8 cellular contexts compared by ENCODE assay signal in the genomic region with DNA sequence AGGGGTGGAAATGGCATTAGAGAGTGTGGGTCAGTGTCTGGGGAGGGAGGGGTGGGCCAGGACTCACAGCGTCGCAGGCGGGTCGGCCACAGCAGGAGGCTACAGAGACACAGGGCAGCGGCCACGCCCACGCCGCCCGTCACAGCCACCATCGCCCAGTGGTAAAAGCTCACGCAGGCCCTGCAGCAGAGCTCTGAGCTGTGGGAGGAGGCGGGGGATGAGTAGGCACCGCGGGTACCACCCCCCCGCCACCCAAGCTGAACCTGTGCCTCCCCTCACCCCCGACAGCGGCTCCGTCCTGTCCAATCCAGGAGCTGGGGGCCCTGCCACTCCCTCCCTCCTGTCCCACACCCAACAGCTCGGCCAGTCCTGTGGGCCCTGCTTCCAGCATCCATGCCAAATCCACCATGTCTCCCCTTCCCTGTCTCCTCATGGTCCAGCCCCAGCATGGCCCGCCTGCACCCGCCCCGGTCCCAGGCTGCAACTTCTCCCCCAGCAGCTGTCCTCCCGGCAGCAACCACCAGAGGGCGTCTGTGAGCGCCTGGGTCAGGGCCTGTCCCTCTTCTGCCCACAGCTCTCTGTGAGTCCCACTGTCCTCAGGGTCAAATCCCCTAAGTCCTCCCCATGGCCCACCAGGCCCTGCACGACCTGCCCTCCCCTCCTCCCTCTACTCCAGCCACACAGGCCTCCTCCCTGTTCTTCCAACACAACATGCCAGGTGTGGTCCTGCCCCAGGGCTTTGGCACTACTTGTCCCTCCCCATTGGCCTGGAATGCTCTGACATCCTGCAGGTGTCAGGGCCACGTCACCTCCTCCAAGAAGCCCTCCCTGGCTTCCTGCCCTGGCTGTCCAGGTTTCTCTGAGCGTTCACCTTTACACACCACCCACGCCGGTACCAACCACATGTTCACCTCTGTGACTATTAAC. TPM values are rescaled to one million over a fixed set of nuclear protein-coding genes. Genes with fewer than 3 reads are reported as not detected.
DNase-seq lines count a peak whose midpoint lies in the region; ATAC-seq and TF ChIP-seq lines count a peak whose summit lies in the region.

No MANE protein-coding gene starts in this region.

- ATAC-seq in GM21825 (IDR thresholded peaks at IDR 0.05; ENCODE audit: unreplicated experiment) (no peak), GM19452 (IDR thresholded peaks at IDR 0.05; ENCODE audit: unreplicated experiment) (no peak)

- TF ChIP-seq CTCF in GM12874 (IDR thresholded peaks at IDR 0.05; ENCODE audit: insufficient read depth, low read depth, low read length) = peak; percentile 98

- DNase-seq in NCI-H2227 (lab: John Stamatoyannopoulos, UW; ENCODE audit: unreplicated experiment) (peak; percentile 77), dermis microvascular lymphatic vessel endothelial cell (ENCODE audit: low read depth in 2 of 2) (peak; percentile 21 to 49), medulla oblongata (ENCODE audit: extremely low spot score) (peak; percentile 78)
- peak; percentile 50 to 71 for DNase-seq in activated CD8-positive, alpha-beta memory T cell treated with anti-CD3 and anti-CD28 coated beads for 1 hour (ENCODE audit: extremely low read depth in 1 of 2, low read depth in 1 of 2)
- peak; percentile 78 for DNase-seq in stimulated activated CD8-positive, alpha-beta memory T cell treated with anti-CD3 and anti-CD28 coated beads, Interleukin-15, amount 100 ng/mL, for 24 hours (ENCODE audit: low read depth)

RNA-seq across cellular contexts. Expression of a gene that starts 6.0 kb away (rescaled TPM):
- not detected in 2 replicates for total RNA-seq in dermis microvascular lymphatic vessel endothelial cell

RNA-seq across cellular contexts. Expression of a gene that starts 12.4 kb away (rescaled TPM):
- total RNA-seq in dermis microvascular lymphatic vessel endothelial cell = 53.8 and 78.4 TPM in 2 replicates

RNA-seq across cellular contexts. Expression of a gene that starts 27.7 kb away (rescaled TPM):
- total RNA-seq in dermis microvascular lymphatic vessel endothelial cell = 58.9 and 73.7 TPM in 2 replicates

RNA-seq across cellular contexts. Expression of a gene that starts 38.9 kb away (rescaled TPM):
- 28.4 and 29.8 TPM in 2 replicates for total RNA-seq in dermis microvascular lymphatic vessel endothelial cell

RNA-seq across cellular contexts. Expression of a gene that starts 40.3 kb away (rescaled TPM):
- 0.77 and 1.4 TPM in 2 replicates for total RNA-seq in dermis microvascular lymphatic vessel endothelial cell
